In the genomic region with DNA sequence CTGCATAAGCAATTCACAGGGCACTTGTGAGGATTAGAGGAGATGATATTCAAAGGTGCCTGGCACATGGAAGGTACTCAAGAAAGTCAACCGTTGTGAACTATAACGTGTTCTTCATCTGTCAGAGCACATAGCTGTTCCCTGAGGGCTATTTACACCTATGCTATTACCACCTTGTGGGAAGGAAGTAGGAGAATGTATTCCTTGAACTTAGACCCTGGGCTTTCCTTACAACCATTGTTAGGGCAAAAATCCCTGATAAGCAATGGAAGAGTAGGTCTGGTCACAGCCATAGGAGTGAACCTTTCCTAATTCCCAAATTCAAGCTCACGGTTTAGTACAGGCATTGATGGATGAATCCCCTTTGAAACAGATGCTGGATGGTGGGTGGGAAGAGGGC, we compare ENCODE assay signal across 22 cellular contexts.
"Had no signal": no experiment of that assay in that cellular context is flagged by ENCODE, and none has a peak within 500 bp of the region (broad histone marks: within the 10 kb centered on the region; RNA-seq: fewer than 3 reads in every experiment).

No MANE protein-coding gene starts in this region.

- H3K4me1 Mint-ChIP-seq: naive thymus-derived CD4-positive, alpha-beta T cell had no signal

- H3K27me3 ChIP-seq: colonic mucosa, dorsolateral prefrontal cortex, esophagus squamous epithelium, gastrocnemius medialis, left lung had no signal

- H3K36me3 Mint-ChIP-seq: naive thymus-derived CD4-positive, alpha-beta T cell had no signal

- H3K9me3 ChIP-seq: colonic mucosa, esophagus squamous epithelium, gastrocnemius medialis, heart right ventricle, left lung, lower lobe of right lung had no signal

- H3K27ac Mint-ChIP-seq: naive thymus-derived CD4-positive, alpha-beta T cell had no signal

- H3K4me3 Mint-ChIP-seq: naive thymus-derived CD4-positive, alpha-beta T cell had no signal

- H3K4me3 ChIP-seq: colonic mucosa, dorsolateral prefrontal cortex, esophagus squamous epithelium, gastrocnemius medialis, heart right ventricle, left lung, lower lobe of right lung had no signal

- DNase-seq: colonic mucosa; cortex of kidney; dermis blood vessel endothelial cell; dorsolateral prefrontal cortex; effector CD4-positive, alpha-beta T cell; effector memory CD4-positive, alpha-beta T cell; erythroblast; esophagus squamous epithelium; foreskin fibroblast; foreskin melanocyte; gastrocnemius medialis; glutamatergic neuron; head of caudate nucleus; heart right ventricle; hippocampal formation; left lung; left ventricle myocardium superior; lower lobe of right lung; mesenchymal stem cell; midbrain; naive thymus-derived CD4-positive, alpha-beta T cell had no signal

- H3K36me3 ChIP-seq: colonic mucosa, esophagus squamous epithelium, gastrocnemius medialis, heart right ventricle, left lung, lower lobe of right lung had no signal

- H3K27ac ChIP-seq: colonic mucosa, dorsolateral prefrontal cortex, epithelial cell of prostate, esophagus squamous epithelium, gastrocnemius medialis, heart right ventricle, left lung, lower lobe of right lung had no signal

- H3K4me1 ChIP-seq: colonic mucosa, esophagus squamous epithelium, gastrocnemius medialis, heart right ventricle, left lung, lower lobe of right lung had no signal
